11 cellular contexts compared by ENCODE assay signal in the genomic region with DNA sequence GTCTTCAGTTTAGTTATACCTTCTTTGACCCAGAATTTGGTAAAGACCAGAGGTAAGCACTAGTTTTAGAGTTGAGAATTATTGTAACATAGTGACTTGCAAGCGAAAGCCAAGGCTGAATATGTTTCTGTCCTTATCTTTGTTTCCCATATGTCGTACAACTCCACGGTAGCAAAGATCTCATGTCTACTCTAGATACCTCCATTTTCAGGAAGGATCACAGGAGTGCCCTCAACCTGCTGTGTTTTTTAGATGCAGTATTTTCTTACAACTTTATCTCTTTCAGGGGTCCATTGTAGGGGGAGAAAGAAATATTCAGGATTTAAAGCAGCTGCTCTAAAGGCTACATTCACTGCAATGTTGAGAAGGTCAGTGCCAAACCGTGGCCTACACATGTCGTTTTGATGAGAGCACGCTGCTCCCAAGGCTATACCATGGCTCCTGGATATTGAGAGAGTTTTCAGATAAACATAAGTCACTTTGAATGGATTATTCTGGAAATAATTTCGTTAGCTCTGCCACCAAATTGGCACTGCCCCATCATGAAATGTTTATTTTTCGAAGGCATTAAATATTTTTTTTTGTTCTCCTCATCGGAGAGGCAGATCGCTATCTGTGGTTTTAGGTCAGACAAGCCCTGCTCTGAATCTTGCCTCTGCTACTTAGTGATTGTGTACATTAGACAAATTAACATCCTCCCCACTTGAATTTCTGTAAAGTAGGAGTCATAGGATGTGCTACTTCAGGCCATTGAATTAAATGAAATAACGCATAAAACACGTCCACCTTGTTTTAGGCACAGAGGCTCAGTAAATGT. TPM values are rescaled to one million over a fixed set of nuclear protein-coding genes. Genes with fewer than 3 reads are reported as not detected.
DNase-seq lines count a peak whose midpoint lies in the region; ATAC-seq and TF ChIP-seq lines count a peak whose summit lies in the region.
"Had no signal": no experiment of that assay in that cellular context is flagged by ENCODE, and none has a peak within 500 bp of the region (broad histone marks: within the 10 kb centered on the region; RNA-seq: fewer than 3 reads in every experiment).

No MANE protein-coding gene starts in this region.

- peak overlapping the region; percentile 92 to 98 for H3K27ac Mint-ChIP-seq in activated naive CD4-positive, alpha-beta T cell treated with anti-CD3 and anti-CD28 coated beads, Interleukin-2, amount 50 U/mL, for 72 hours

- peak overlapping the region; percentile 97; the same call in 1 of the 2 replicates for H3K27ac ChIP-seq in KMS-11
- no peak overlapping the region for H3K27ac ChIP-seq in osteoblast (ENCODE audit: low read depth, low read length)
- peak overlapping the region in 1 of 4 donors; percentile 92 for H3K27ac ChIP-seq in esophagus muscularis mucosa (replicated peaks in 1 of 4)

- H4K20me1 ChIP-seq in KMS-11 (ENCODE audit: insufficient read depth) (no peaks in the 10 kb centered on the region), osteoblast (ENCODE audit: insufficient read depth, low read length) (no peaks in the 10 kb centered on the region)

- H3K27me3 ChIP-seq in KMS-11 (ENCODE audit: insufficient read depth, low read depth) (no peaks in the 10 kb centered on the region), osteoblast (ENCODE audit: insufficient read depth, low read length) (no peaks in the 10 kb centered on the region), esophagus muscularis mucosa (no peaks in the 10 kb centered on the region)

- ATAC-seq in activated naive CD4-positive, alpha-beta T cell treated with anti-CD3 and anti-CD28 coated beads, Interleukin-2, amount 50 U/mL, for 72 hours = no peak

- peak overlapping the region; percentile 87; the same call in 1 of the 2 replicates for H3K4me2 ChIP-seq in KMS-11
- H3K4me2 ChIP-seq in osteoblast (ENCODE audit: insufficient read depth, low read length) = no peak overlapping the region

- peaks cover 33% of the 10 kb centered on the region for H3K79me2 ChIP-seq in KMS-11 (ENCODE audit: insufficient read depth, low read depth)
- peaks cover 31% of the 10 kb centered on the region for H3K79me2 ChIP-seq in osteoblast (ENCODE audit: insufficient read depth, low read length)

- 85% methylated on average over 12 of the region's 12 CpGs for WGBS in esophagus muscularis mucosa

- DNase-seq in DMS53 (lab: John Stamatoyannopoulos, UW) = peak; percentile 47
- DNase-seq in DMS53 treated with DMSO at 0.1 percent for 48 hours (lab: John Stamatoyannopoulos, UW; ENCODE audit: unreplicated experiment) = no peak
- DNase-seq in activated naive CD4-positive, alpha-beta T cell treated with anti-CD3 and anti-CD28 coated beads, Interleukin-2, amount 50 U/mL, for 72 hours (ENCODE audit: low spot score in 2 of 2) = no peak
- peak; percentile 45 for DNase-seq in osteoblast (ENCODE audit: insufficient read length, low spot score, missing footprints)
- no peak for DNase-seq in HT-29 (ENCODE audit: low spot score)
- no peak for DNase-seq in esophagus muscularis mucosa (ENCODE audit: extremely low spot score)
- no peak for DNase-seq in KBM-7
- DNase-seq: central memory CD4-positive, alpha-beta T cell; NCI-H1417 treated with DMSO at 0.1 percent for 48 hours; stimulated activated CD4-positive, alpha-beta T cell treated with anti-CD3 and anti-CD28 coated beads, Interleukin-15, amount 100 ng/mL, for 24 hours had no signal

- H3K4me3 ChIP-seq in KMS-11 (IDR thresholded peaks at IDR 0.05; ENCODE audit: insufficient read depth, low read depth, low read length) = no peak overlapping the region
- H3K4me3 ChIP-seq in osteoblast (ENCODE audit: insufficient read depth, low read length) = no peak overlapping the region
- no peak overlapping the region for H3K4me3 ChIP-seq in esophagus muscularis mucosa

- no peak overlapping the region for H3K9ac ChIP-seq in KMS-11

- TF ChIP-seq EP300 in esophagus muscularis mucosa (IDR thresholded peaks at IDR 0.05) = no peak

- no peak for TF ChIP-seq CTCF in KMS-11 (conservative IDR thresholded peaks at IDR 0.05; ENCODE audit: low read depth, low read length)
- no peak for TF ChIP-seq CTCF in osteoblast (IDR thresholded peaks at IDR 0.05; ENCODE audit: extremely low read depth, low read depth, low read length)
- TF ChIP-seq CTCF in esophagus muscularis mucosa (IDR thresholded peaks at IDR 0.05) = no peak

- no peaks in the 10 kb centered on the region for H3K9me3 ChIP-seq in osteoblast (ENCODE audit: low read depth, low read length)
- no peaks in the 10 kb centered on the region for H3K9me3 ChIP-seq in esophagus muscularis mucosa

- intact Hi-C loops in esophagus muscularis mucosa (cut with DNase I) = loop anchor here (10.0 kb wide), 1 partner anchor 147 kb away; no protein-coding TSS in a partner anchor

- no peak for TF ChIP-seq POLR2A in esophagus muscularis mucosa (IDR thresholded peaks at IDR 0.05; ENCODE audit: low read depth)

- H3K36me3 Mint-ChIP-seq in activated naive CD4-positive, alpha-beta T cell treated with anti-CD3 and anti-CD28 coated beads, Interleukin-2, amount 50 U/mL, for 72 hours = peaks cover 16 to 42% of the 10 kb centered on the region in 2 donors

- H3K36me3 ChIP-seq in KMS-11 (ENCODE audit: insufficient read depth) (no peaks in the 10 kb centered on the region), osteoblast (ENCODE audit: insufficient read depth, low read length) (peaks cover 4% of the 10 kb centered on the region), esophagus muscularis mucosa (peaks cover 0 to 5% (median 0%) of the 10 kb centered on the region in 4 donors)

- H3K4me1 ChIP-seq in KMS-11 (ENCODE audit: low read depth, poor library complexity, severe bottlenecking) = peaks cover 29% of the 10 kb centered on the region
- peaks cover 11% of the 10 kb centered on the region for H3K4me1 ChIP-seq in osteoblast (ENCODE audit: insufficient read depth, low read length)
- H3K4me1 ChIP-seq in esophagus muscularis mucosa = peaks cover 14 to 41% (median 35%) of the 10 kb centered on the region in 4 donors

- in situ Hi-C loops in KBM-7 (cut with MboI; ENCODE audit: low pct_unique_long_range_greater_than_20kb, low sequenced_read_pairs) = no loop called here

- H2AFZ ChIP-seq in KMS-11 (ENCODE audit: low read depth) (no peak overlapping the region), osteoblast (ENCODE audit: low read length) (no peak overlapping the region)

- H3K9me3 Mint-ChIP-seq in activated naive CD4-positive, alpha-beta T cell treated with anti-CD3 and anti-CD28 coated beads, Interleukin-2, amount 50 U/mL, for 72 hours = no peaks in the 10 kb centered on the region

RNA-seq across cellular contexts. Expression of a gene that starts 2.1 kb away (rescaled TPM):
- 10 to 100 TPM; 35.5 to 40.4 TPM for total RNA-seq in activated naive CD4-positive, alpha-beta T cell treated with anti-CD3 and anti-CD28 coated beads, Interleukin-2, amount 50 U/mL, for 72 hours
- total RNA-seq in osteoblast = 24.2 and 25.3 TPM in 2 replicates
- 1.7 and 8.7 TPM in 2 replicates for total RNA-seq in HT-29 (2014; rRNA removed; shearing (Covaris generic))
- total RNA-seq in esophagus muscularis mucosa = 10 to 100 TPM; 18.3 to 24.9 (median 22.2) TPM

RNA-seq across cellular contexts. Expression of a gene that starts 38.4 kb away (rescaled TPM):
- 1 to 10 TPM; 1.2 to 2.7 TPM for total RNA-seq in activated naive CD4-positive, alpha-beta T cell treated with anti-CD3 and anti-CD28 coated beads, Interleukin-2, amount 50 U/mL, for 72 hours
- 24.5 and 27.9 TPM in 2 replicates for total RNA-seq in osteoblast
- 44.5 and 54.0 TPM in 2 replicates for total RNA-seq in HT-29 (2014; rRNA removed; shearing (Covaris generic))
- total RNA-seq in esophagus muscularis mucosa = 10 to 100 TPM; 27.8 to 47.6 (median 32.8) TPM

Comparison
In these comparisons a context has a peak if more than half of its experiments do, and no peak if none do; other contexts are left out.
1. DNase-seq: peak in DMS53 (single experiment) and osteoblast (single experiment); none in DMS53 treated with DMSO at 0.1 percent for 48 hours (single experiment), activated naive CD4-positive, alpha-beta T cell treated with anti-CD3 and anti-CD28 coated beads, Interleukin-2, amount 50 U/mL, for 72 hours (0 of 2), HT-29 (single experiment), esophagus muscularis mucosa (single experiment) and KBM-7 (single experiment).